10 cellular contexts compared by ENCODE assay signal in the genomic region with DNA sequence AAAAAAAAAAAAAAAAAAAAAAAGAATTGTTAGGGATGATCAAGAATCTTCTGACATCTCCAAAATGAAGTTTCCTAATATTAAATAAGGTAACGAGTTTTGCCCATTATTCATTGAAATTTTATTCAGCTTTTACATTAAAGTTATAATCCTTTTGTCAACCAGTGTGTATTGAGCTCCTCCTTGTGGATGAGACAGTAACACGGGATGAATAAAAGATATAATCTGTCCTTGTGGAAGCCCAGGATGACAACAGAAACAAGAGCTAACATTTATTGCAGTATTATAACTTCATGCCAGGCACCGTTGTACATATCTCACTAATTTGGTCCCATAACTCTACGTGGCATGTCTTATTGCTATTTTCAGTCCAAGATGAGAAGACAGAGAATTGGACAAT. TPM values are rescaled to one million over a fixed set of nuclear protein-coding genes. Genes with fewer than 3 reads are reported as not detected.
DNase-seq lines count a peak whose midpoint lies in the region; ATAC-seq, FAIRE-seq and TF ChIP-seq lines count a peak whose summit lies in the region.
"Had no signal": no experiment of that assay in that cellular context is flagged by ENCODE, and none has a peak within 500 bp of the region (broad histone marks: within the 10 kb centered on the region; RNA-seq: fewer than 3 reads in every experiment).

No MANE protein-coding gene starts in this region.

- H3K4me1 ChIP-seq in IMR-90 (ENCODE audit: control insufficient read depth, insufficient read depth, low read length) (no peaks in the 10 kb centered on the region), astrocyte (ENCODE audit: insufficient read depth, low read length) (no peaks in the 10 kb centered on the region), left lung (no peaks in the 10 kb centered on the region)

- H3K9ac ChIP-seq in IMR-90 (ENCODE audit: low read depth, low read length), result no peak overlapping the region
- H3K9ac ChIP-seq in astrocyte (ENCODE audit: low read length), result no peak overlapping the region

- peaks cover 4% of the 10 kb centered on the region for H3K9me3 Mint-ChIP-seq in astrocyte (ENCODE audit: unreplicated experiment)

- WGBS in IMR-90 (ENCODE audit: extremely low coverage in 2 of 2, insufficient read length in 1 of 2), 2 experiments, result no CpG with 5 or more reads among the region's 4 CpGs

- no peaks in the 10 kb centered on the region for H3K79me1 ChIP-seq in IMR-90 (ENCODE audit: low read depth in 1 of 2, low read length in 2 of 2)

- H2AFZ ChIP-seq in IMR-90 (replicated peaks; ENCODE audit: low read length, poor library complexity) (no peak overlapping the region), astrocyte (ENCODE audit: low read depth, low read length) (no peak overlapping the region)

- no peak overlapping the region for H3K14ac ChIP-seq in IMR-90 (replicated peaks; ENCODE audit: low read depth, low read length)

- in situ Hi-C loops in IMR-90 (cut with MboI; ENCODE audit: low sequenced_read_pairs), result loop anchor here (10.0 kb wide), 1 partner anchor 217 kb away; no protein-coding TSS in a partner anchor

- H2BK20ac ChIP-seq in IMR-90 (ENCODE audit: low read depth, low read length), result no peak overlapping the region

- ATAC-seq in IMR-90 (ENCODE audit: low read depth) (no peak), left lobe of liver (peak; percentile 58), left lung (no peak)
- ATAC-seq: sciatic nerve had no signal

- no peak overlapping the region for H4K91ac ChIP-seq in IMR-90 (ENCODE audit: insufficient read depth, low read depth, low read length)

- H3K27me3 Mint-ChIP-seq in astrocyte (ENCODE audit: low read depth, unreplicated experiment), result no peaks in the 10 kb centered on the region

- H3K27ac Mint-ChIP-seq in astrocyte (ENCODE audit: unreplicated experiment), result no peak overlapping the region

- DNase-seq in AML-193 (lab: John Stamatoyannopoulos, UW) (peak; percentile 29 to 46), IMR-90 (peak; percentile 61), astrocyte (ENCODE audit: low read depth) (no peak), left lobe of liver (ENCODE audit: low spot score) (no peak), NCI-H1417 treated with DMSO at 0.1 percent for 48 hours (lab: John Stamatoyannopoulos, UW) (no peak), left lung (no peak)
- DNase-seq in activated T-cell treated with anti-CD3 and anti-CD28 coated beads, Interleukin-2, amount 50 U/mL, for 48 hours, result no peak
- DNase-seq in activated CD4-positive, alpha-beta T cell treated with anti-CD3 and anti-CD28 coated beads for 4 hours, result no peak
- DNase-seq: NCI-H1930 had no signal

- FAIRE-seq in astrocyte (lab: Jason Lieb, UNC), result peak; percentile 9

- no peak overlapping the region for H2AK5ac ChIP-seq in IMR-90 (ENCODE audit: low read depth, low read length)

- no peak overlapping the region for H3K56ac ChIP-seq in IMR-90 (ENCODE audit: extremely low read depth, insufficient read depth, low read length)

- CTCF ChIA-PET in IMR-90 (lab: Yijun Ruan, JAX), result interaction anchor here (0.6 to 2.0 kb wide), 22 partner anchors 11 to 235 kb away, joined by 3 to 18 read pairs (median 4); no protein-coding TSS in a partner anchor

- peaks cover 3% of the 10 kb centered on the region for H3K4me1 Mint-ChIP-seq in astrocyte (ENCODE audit: low read depth, unreplicated experiment)

- peak; percentile 86 for TF ChIP-seq RAD21 in IMR-90 (IDR thresholded peaks at IDR 0.05; ENCODE audit: low read length)

- H3K79me2 ChIP-seq in astrocyte (ENCODE audit: insufficient read depth, low read length), result no peaks in the 10 kb centered on the region

- no peak for TF ChIP-seq POLR2A in IMR-90 (IDR thresholded peaks at IDR 0.05; ENCODE audit: low read depth, low read length)

- no peaks in the 10 kb centered on the region for H3K36me3 Mint-ChIP-seq in astrocyte (ENCODE audit: low read depth, unreplicated experiment)

- H3K27me3 ChIP-seq in IMR-90 (ENCODE audit: control insufficient read depth, insufficient read depth, low read length) (no peaks in the 10 kb centered on the region), astrocyte (ENCODE audit: insufficient read depth, low read length) (no peaks in the 10 kb centered on the region), left lung (no peaks in the 10 kb centered on the region)

- H3K27ac ChIP-seq in IMR-90 (ENCODE audit: insufficient read depth, low read length), result no peak overlapping the region
- no peak overlapping the region for H3K27ac ChIP-seq in astrocyte (ENCODE audit: low read depth, low read length)
- H3K27ac ChIP-seq in left lung, result no peak overlapping the region

- TF ChIP-seq CTCF in IMR-90 (conservative IDR thresholded peaks at IDR 0.05; ENCODE audit: low read depth, low read length) (peak; percentile 75), astrocyte (IDR thresholded peaks at IDR 0.05; ENCODE audit: insufficient read depth, low read depth, low read length) (peak; percentile 58), left lung (IDR thresholded peaks at IDR 0.05) (no peak)

- H3K9me3 ChIP-seq in IMR-90 (ENCODE audit: control insufficient read depth, insufficient read depth, low read length), result no peaks in the 10 kb centered on the region
- no peaks in the 10 kb centered on the region for H3K9me3 ChIP-seq in astrocyte (ENCODE audit: insufficient read depth, low read depth, low read length)
- no peaks in the 10 kb centered on the region for H3K9me3 ChIP-seq in left lung

- no peaks in the 10 kb centered on the region for H3K9me1 ChIP-seq in IMR-90 (ENCODE audit: insufficient read depth, low read length)

- no TSS peak for BruUV-seq in IMR-90 (replicated peaks; lab: Mats Ljungman, UMichigan)

- intact Hi-C loops in IMR-90 (cut with micrococcal nuclease) (loop anchor here (1.0 kb wide), 1 partner anchor 223 kb away; no protein-coding TSS in a partner anchor), left lung (cut with DNase I) (no loop called here)

- H3K4me3 ChIP-seq in IMR-90 (ENCODE audit: insufficient read depth, low read depth, low read length) (no peak overlapping the region), astrocyte (ENCODE audit: insufficient read depth, low read depth, low read length) (no peak overlapping the region), left lung (no peak overlapping the region)

- H3K18ac ChIP-seq in IMR-90 (ENCODE audit: low read depth, low read length), result no peak overlapping the region

- H3K23ac ChIP-seq in IMR-90 (ENCODE audit: low read depth, low read length), result no peak overlapping the region

- no peak overlapping the region for H4K5ac ChIP-seq in IMR-90 (ENCODE audit: low read depth, low read length)

- H4K8ac ChIP-seq in IMR-90 (ENCODE audit: low read depth in 2 of 2, low read length in 2 of 2), result no peak overlapping the region

- H3K36me3 ChIP-seq in IMR-90 (ENCODE audit: control insufficient read depth, insufficient read depth, low read length), result no peaks in the 10 kb centered on the region
- no peaks in the 10 kb centered on the region for H3K36me3 ChIP-seq in astrocyte (ENCODE audit: insufficient read depth, low read length)
- no peaks in the 10 kb centered on the region for H3K36me3 ChIP-seq in left lung

- H3K4me2 ChIP-seq in IMR-90 (ENCODE audit: low read depth, low read length), result no peak overlapping the region
- no peak overlapping the region for H3K4me2 ChIP-seq in astrocyte (ENCODE audit: low read length)

- no peak overlapping the region for H3K4ac ChIP-seq in IMR-90 (ENCODE audit: low read depth, low read length)

- no peak overlapping the region for H2BK120ac ChIP-seq in IMR-90 (ENCODE audit: low read depth, low read length)

- no peak overlapping the region for H3K4me3 Mint-ChIP-seq in astrocyte (ENCODE audit: unreplicated experiment)

- H2BK5ac ChIP-seq in IMR-90 (ENCODE audit: low read depth, low read length, poor library complexity, severe bottlenecking), result no peak overlapping the region

- H2BK15ac ChIP-seq in IMR-90 (ENCODE audit: low read depth, low read length), result no peak overlapping the region

- dilution Hi-C loops in IMR-90 (cut with HindIII; ENCODE audit: low sequenced_read_pairs, unreplicated experiment), result no loop called here

- H4K20me1 ChIP-seq in IMR-90 (ENCODE audit: insufficient read depth, low read length) (no peaks in the 10 kb centered on the region), astrocyte (ENCODE audit: insufficient read depth, low read length) (no peaks in the 10 kb centered on the region)

- POLR2A ChIA-PET in IMR-90 (lab: Charles Lee; ENCODE audit: unreplicated experiment), result interaction anchor here (0.6 kb wide), 1 partner anchor 164 kb away, joined by 5 read pairs; no protein-coding TSS in a partner anchor

- H2AK9ac ChIP-seq in IMR-90 (replicated peaks; ENCODE audit: low read depth, low read length, poor library complexity), result no peak overlapping the region

TF ChIP-seq in IMR-90, 13 proteins besides CTCF, POLR2A, EP300 and RAD21:
- TF ChIP-seq MAFK (IDR thresholded peaks at IDR 0.05; ENCODE audit: low read depth, low read length) (no peak), MAZ (IDR thresholded peaks at IDR 0.05; ENCODE audit: borderline replicate concordance, low read depth, low read length) (no peak), FOS (IDR thresholded peaks at IDR 0.05; ENCODE audit: low read depth, low read length) (no peak), RFX5 (IDR thresholded peaks at IDR 0.05; ENCODE audit: low read depth, low read length) (no peak), CEBPB (IDR thresholded peaks at IDR 0.05; ENCODE audit: low read depth, low read length) (no peak), CHD1 (IDR thresholded peaks at IDR 0.05; ENCODE audit: low read depth, low read length) (no peak), SMC3 (IDR thresholded peaks at IDR 0.05; ENCODE audit: low read depth, low read length) (peak; percentile 89)

RNA-seq across cellular contexts. Expression of a gene that starts 33.4 kb away (rescaled TPM):
- total RNA-seq in IMR-90 (2012; rRNA removed) (100 and 120 TPM in 2 replicates), astrocyte (11.3 and 18.0 TPM in 2 replicates), left lobe of liver (not detected), left lung (under 1 TPM; 0.24 to 0.32 TPM)
- 76.5 and 79.9 TPM in 2 replicates for polyA plus RNA-seq in IMR-90 (2012; rRNA removed)
- polyA plus RNA-seq in IMR-90 (2012; cell fraction: cytosol; rRNA removed), result 21.4 and 33.7 TPM in 2 replicates
- 4.6 and 37.3 TPM in 2 replicates for polyA plus RNA-seq in IMR-90 (2012; cell fraction: nucleus; rRNA removed; ENCODE audit: low replicate concordance)

RNA-seq across cellular contexts. Expression of a gene that starts 39.0 kb away (rescaled TPM):
- 0.18 TPM in 1 of 2 replicates, not detected in the other for total RNA-seq in IMR-90 (2012; rRNA removed)
- 0.12 TPM in 1 of 2 replicates, not detected in the other for polyA plus RNA-seq in IMR-90 (2012; rRNA removed)
- polyA plus RNA-seq in IMR-90 (2012; cell fraction: cytosol; rRNA removed), result not detected in 2 replicates
- polyA plus RNA-seq in IMR-90 (2012; cell fraction: nucleus; rRNA removed; ENCODE audit: low replicate concordance), result 0.05 TPM in 2 replicates
- not detected in 2 replicates for total RNA-seq in astrocyte
- not detected for total RNA-seq in left lobe of liver
- not detected for total RNA-seq in left lung
- total RNA-seq: sciatic nerve had no signal

Comparison
In these comparisons a context has a peak if more than half of its experiments do, and no peak if none do; other contexts are left out.
1. DNase-seq: peak in AML-193 (2 of 2) and IMR-90 (single experiment); none in astrocyte (single experiment), left lobe of liver (single experiment), activated T-cell treated with anti-CD3 and anti-CD28 coated beads, Interleukin-2, amount 50 U/mL, for 48 hours (0 of 2), NCI-H1417 treated with DMSO at 0.1 percent for 48 hours (single experiment), activated CD4-positive, alpha-beta T cell treated with anti-CD3 and anti-CD28 coated beads for 4 hours (0 of 2) and left lung (0 of 2).
2. CTCF ChIP-seq: peak in IMR-90 (single experiment) and astrocyte (single experiment); none in left lung (0 of 2).